ENCODE assay signal across 9 cellular contexts in genomic region chr7:42691030-42691639, GRCh38.
DNase-seq lines count a peak whose midpoint lies in the region; ATAC-seq and TF ChIP-seq lines count a peak whose summit lies in the region.
"Had no signal": no experiment of that assay in that cellular context is flagged by ENCODE, and none has a peak within 500 bp of the region (broad histone marks: within the 10 kb centered on the region; RNA-seq: fewer than 3 reads in every experiment).

No MANE protein-coding gene starts in this region.

- H3K27ac ChIP-seq in Peyer's patch (no peak overlapping the region), rectal smooth muscle tissue (ENCODE audit: low read depth, low read length) (peak overlapping the region; percentile 38)

- ATAC-seq in GM19328 (IDR thresholded peaks at IDR 0.05; ENCODE audit: unreplicated experiment) (no peak), HG03565 (IDR thresholded peaks at IDR 0.05; ENCODE audit: unreplicated experiment) (no peak)

- H3K9me3 ChIP-seq in Peyer's patch: no peaks in the 10 kb centered on the region

- TF ChIP-seq CTCF in Peyer's patch (IDR thresholded peaks at IDR 0.05): peak in 4 of 6 experiments; percentile 24 to 45 (median 41)

- H3K4me1 ChIP-seq in Peyer's patch (no peaks in the 10 kb centered on the region), rectal smooth muscle tissue (ENCODE audit: control insufficient read depth, insufficient read depth, low read length) (peaks cover 12% of the 10 kb centered on the region)

- DNase-seq in DMS153 treated with DMSO at 0.1 percent for 48 hours (lab: John Stamatoyannopoulos, UW; ENCODE audit: unreplicated experiment) (peak; percentile 29), DMS153 (lab: John Stamatoyannopoulos, UW) (no peak), Peyer's patch (no peak), fibroblast of the conjunctiva (ENCODE audit: low read depth) (peak; percentile 56)
- DNase-seq in activated CD4-positive, alpha-beta T cell treated with anti-CD3 and anti-CD28 coated beads for 1 hour: no peak

- H3K4me3 ChIP-seq in Peyer's patch (no peak overlapping the region), rectal smooth muscle tissue (ENCODE audit: low read length) (no peak overlapping the region)
- H3K4me3 ChIP-seq: skin epidermis had no signal

- H3K9ac ChIP-seq in rectal smooth muscle tissue (ENCODE audit: low read length): no peak overlapping the region

- TF ChIP-seq POLR2A in Peyer's patch (IDR thresholded peaks at IDR 0.05): no peak

- no peaks in the 10 kb centered on the region for H3K36me3 ChIP-seq in Peyer's patch
- no peaks in the 10 kb centered on the region for H3K36me3 ChIP-seq in rectal smooth muscle tissue (ENCODE audit: control insufficient read depth, insufficient read depth, low read length)

- no peaks in the 10 kb centered on the region for H3K27me3 ChIP-seq in Peyer's patch
- no peaks in the 10 kb centered on the region for H3K27me3 ChIP-seq in rectal smooth muscle tissue (ENCODE audit: control insufficient read depth, insufficient read depth, low read length)

Comparison
In these comparisons a context has a peak if more than half of its experiments do, and no peak if none do; other contexts are left out.
1. DNase-seq: peak in DMS153 treated with DMSO at 0.1 percent for 48 hours (single experiment) and fibroblast of the conjunctiva (single experiment); none in DMS153 (single experiment), Peyer's patch (0 of 3) and activated CD4-positive, alpha-beta T cell treated with anti-CD3 and anti-CD28 coated beads for 1 hour (single experiment).